ENCODE assay signal across 1 cellular context in the genomic region with DNA sequence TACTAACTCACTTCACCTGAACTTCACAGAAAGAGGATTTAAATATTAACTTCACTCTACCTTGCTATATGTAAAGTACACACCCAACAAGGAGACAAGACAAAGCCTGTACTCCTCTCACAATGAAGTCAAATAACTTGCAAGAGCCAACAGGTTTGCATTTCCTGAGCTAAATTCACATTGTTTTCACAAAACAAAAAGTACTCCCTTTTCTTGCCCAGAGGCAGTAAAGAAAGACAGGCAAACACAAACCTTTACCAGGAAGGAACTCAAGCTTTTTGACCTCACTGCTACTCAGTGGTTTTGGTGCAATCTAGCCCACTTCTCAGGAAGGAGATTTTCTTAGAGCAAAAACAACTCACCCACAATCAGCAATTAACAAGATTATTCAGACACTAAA.
TF ChIP-seq lines count a peak whose summit lies in the region.

No MANE protein-coding gene starts in this region.

TF ChIP-seq in GM23338, 12 proteins besides CTCF, POLR2A, EP300 and RAD21:
- TF ChIP-seq ZNF462 (CRISPR knock-in tag; IDR thresholded peaks at IDR 0.05) (no peak), POLR2AphosphoS5 (IDR thresholded peaks at IDR 0.05; ENCODE audit: low read depth) (no peak), EZH2 (IDR thresholded peaks at IDR 0.05; ENCODE audit: low read depth, unreplicated experiment) (no peak), NANOG (IDR thresholded peaks at IDR 0.05; ENCODE audit: borderline replicate concordance) (no peak), STAT1 (IDR thresholded peaks at IDR 0.05; ENCODE audit: unreplicated experiment) (no peak), CREB1 (CRISPR knock-in tag; IDR thresholded peaks at IDR 0.05; ENCODE audit: low read depth) (no peak), ZNF114 (CRISPR knock-in tag; IDR thresholded peaks at IDR 0.05) (no peak), EZH2phosphoT487 (IDR thresholded peaks at IDR 0.05; ENCODE audit: unreplicated experiment) (no peak), ZNF331 (CRISPR knock-in tag; IDR thresholded peaks at IDR 0.05; ENCODE audit: low read depth) (no peak), JUNB (IDR thresholded peaks at IDR 0.05; ENCODE audit: unreplicated experiment) (no peak)
- TF ChIP-seq, protein P1, sequence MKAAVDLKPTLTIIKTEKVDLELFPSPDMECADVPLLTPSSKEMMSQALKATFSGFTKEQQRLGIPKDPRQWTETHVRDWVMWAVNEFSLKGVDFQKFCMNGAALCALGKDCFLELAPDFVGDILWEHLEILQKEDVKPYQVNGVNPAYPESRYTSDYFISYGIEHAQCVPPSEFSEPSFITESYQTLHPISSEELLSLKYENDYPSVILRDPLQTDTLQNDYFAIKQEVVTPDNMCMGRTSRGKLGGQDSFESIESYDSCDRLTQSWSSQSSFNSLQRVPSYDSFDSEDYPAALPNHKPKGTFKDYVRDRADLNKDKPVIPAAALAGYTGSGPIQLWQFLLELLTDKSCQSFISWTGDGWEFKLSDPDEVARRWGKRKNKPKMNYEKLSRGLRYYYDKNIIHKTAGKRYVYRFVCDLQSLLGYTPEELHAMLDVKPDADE (IDR thresholded peaks at IDR 0.05), result no peak
- TF ChIP-seq, protein P2, sequence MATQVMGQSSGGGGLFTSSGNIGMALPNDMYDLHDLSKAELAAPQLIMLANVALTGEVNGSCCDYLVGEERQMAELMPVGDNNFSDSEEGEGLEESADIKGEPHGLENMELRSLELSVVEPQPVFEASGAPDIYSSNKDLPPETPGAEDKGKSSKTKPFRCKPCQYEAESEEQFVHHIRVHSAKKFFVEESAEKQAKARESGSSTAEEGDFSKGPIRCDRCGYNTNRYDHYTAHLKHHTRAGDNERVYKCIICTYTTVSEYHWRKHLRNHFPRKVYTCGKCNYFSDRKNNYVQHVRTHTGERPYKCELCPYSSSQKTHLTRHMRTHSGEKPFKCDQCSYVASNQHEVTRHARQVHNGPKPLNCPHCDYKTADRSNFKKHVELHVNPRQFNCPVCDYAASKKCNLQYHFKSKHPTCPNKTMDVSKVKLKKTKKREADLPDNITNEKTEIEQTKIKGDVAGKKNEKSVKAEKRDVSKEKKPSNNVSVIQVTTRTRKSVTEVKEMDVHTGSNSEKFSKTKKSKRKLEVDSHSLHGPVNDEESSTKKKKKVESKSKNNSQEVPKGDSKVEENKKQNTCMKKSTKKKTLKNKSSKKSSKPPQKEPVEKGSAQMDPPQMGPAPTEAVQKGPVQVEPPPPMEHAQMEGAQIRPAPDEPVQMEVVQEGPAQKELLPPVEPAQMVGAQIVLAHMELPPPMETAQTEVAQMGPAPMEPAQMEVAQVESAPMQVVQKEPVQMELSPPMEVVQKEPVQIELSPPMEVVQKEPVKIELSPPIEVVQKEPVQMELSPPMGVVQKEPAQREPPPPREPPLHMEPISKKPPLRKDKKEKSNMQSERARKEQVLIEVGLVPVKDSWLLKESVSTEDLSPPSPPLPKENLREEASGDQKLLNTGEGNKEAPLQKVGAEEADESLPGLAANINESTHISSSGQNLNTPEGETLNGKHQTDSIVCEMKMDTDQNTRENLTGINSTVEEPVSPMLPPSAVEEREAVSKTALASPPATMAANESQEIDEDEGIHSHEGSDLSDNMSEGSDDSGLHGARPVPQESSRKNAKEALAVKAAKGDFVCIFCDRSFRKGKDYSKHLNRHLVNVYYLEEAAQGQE (IDR thresholded peaks at IDR 0.05; ENCODE audit: unreplicated experiment), result no peak
TF ChIP-seq in GM23338: peak in this region for 0.
